Comparison of ENCODE assay signal across 8 cellular contexts in genomic region chr5:119274767-119275130, GRCh38.
A peak's percentile ranks its signal among the peaks of the same experiment; 100 is the strongest.
DNase-seq lines count a peak whose midpoint lies in the region; ATAC-seq and TF ChIP-seq lines count a peak whose summit lies in the region.

No MANE protein-coding gene starts in this region.

- CTCF ChIA-PET in activated CD4-positive, alpha-beta T cell treated with anti-CD3 and anti-CD28 coated beads for 36 hours (lab: Charles Lee), result interaction anchor here (0.7 to 2.8 kb wide), 17 partner anchors 9 to 194 kb away, joined by 3 to 12 read pairs (median 4); no protein-coding TSS in a partner anchor
- CTCF ChIA-PET in activated CD8-positive, alpha-beta T cell treated with anti-CD3 and anti-CD28 coated beads for 36 hours (lab: Charles Lee), result interaction anchor here (0.8 to 3.7 kb wide), 12 partner anchors 9 to 287 kb away, joined by 3 to 22 read pairs (median 4); partner anchors contain the start of genes DMXL1 and DTWD2

- no peaks in the 10 kb centered on the region for H3K27me3 Mint-ChIP-seq in activated CD4-positive, alpha-beta T cell treated with anti-CD3 and anti-CD28 coated beads for 36 hours
- no peaks in the 10 kb centered on the region for H3K27me3 Mint-ChIP-seq in activated CD8-positive, alpha-beta T cell treated with anti-CD3 and anti-CD28 coated beads for 36 hours

- DNase-seq in activated CD4-positive, alpha-beta T cell treated with anti-CD3 and anti-CD28 coated beads for 36 hours, result no peak
- no peak for DNase-seq in activated CD4-positive, alpha-beta T cell treated with anti-CD3 and anti-CD28 coated beads, Interleukin-2, amount 50 U/mL, for 4 hours
- DNase-seq in activated CD8-positive, alpha-beta T cell treated with anti-CD3 and anti-CD28 coated beads for 36 hours, result no peak
- DNase-seq in lower lobe of right lung (no peak), iPS-NIHi11 (ENCODE audit: low spot score) (no peak), SHP77 (lab: John Stamatoyannopoulos, UW) (no peak)

- no peak overlapping the region for H3K4me3 ChIP-seq in lower lobe of right lung

- peak overlapping the region; percentile 96 for H3K4me3 Mint-ChIP-seq in activated CD4-positive, alpha-beta T cell treated with anti-CD3 and anti-CD28 coated beads for 36 hours
- peak overlapping the region; percentile 95 for H3K4me3 Mint-ChIP-seq in activated CD8-positive, alpha-beta T cell treated with anti-CD3 and anti-CD28 coated beads for 36 hours

- H3K4me1 Mint-ChIP-seq in activated CD4-positive, alpha-beta T cell treated with anti-CD3 and anti-CD28 coated beads for 36 hours, result peaks cover 87% of the 10 kb centered on the region
- H3K4me1 Mint-ChIP-seq in activated CD8-positive, alpha-beta T cell treated with anti-CD3 and anti-CD28 coated beads for 36 hours (ENCODE audit: low read depth), result peaks cover 87% of the 10 kb centered on the region

- no peaks in the 10 kb centered on the region for H3K36me3 ChIP-seq in lower lobe of right lung

- peak; percentile 65 for ATAC-seq in activated CD4-positive, alpha-beta T cell treated with anti-CD3 and anti-CD28 coated beads for 36 hours
- ATAC-seq in HG03103 (IDR thresholded peaks at IDR 0.05; ENCODE audit: low read depth, unreplicated experiment) (peak; percentile 40), lower lobe of right lung (no peak), HG03139 (IDR thresholded peaks at IDR 0.05; ENCODE audit: unreplicated experiment) (no peak)
- peak; percentile 67 for ATAC-seq in activated CD8-positive, alpha-beta T cell treated with anti-CD3 and anti-CD28 coated beads for 36 hours

- no peak for TF ChIP-seq CTCF in activated CD8-positive, alpha-beta T cell treated with anti-CD3 and anti-CD28 coated beads for 36 hours (IDR thresholded peaks at IDR 0.05)
- no peak for TF ChIP-seq CTCF in lower lobe of right lung (IDR thresholded peaks at IDR 0.05)

- peak overlapping the region; percentile 96 for H3K27ac Mint-ChIP-seq in activated CD4-positive, alpha-beta T cell treated with anti-CD3 and anti-CD28 coated beads for 36 hours
- peak overlapping the region; percentile 92 for H3K27ac Mint-ChIP-seq in activated CD8-positive, alpha-beta T cell treated with anti-CD3 and anti-CD28 coated beads for 36 hours

- H3K36me3 Mint-ChIP-seq in activated CD4-positive, alpha-beta T cell treated with anti-CD3 and anti-CD28 coated beads for 36 hours (ENCODE audit: low read depth), result peaks cover 61% of the 10 kb centered on the region
- peaks cover 70% of the 10 kb centered on the region for H3K36me3 Mint-ChIP-seq in activated CD8-positive, alpha-beta T cell treated with anti-CD3 and anti-CD28 coated beads for 36 hours (ENCODE audit: low read depth)

- H3K27ac ChIP-seq in lower lobe of right lung, result peak overlapping the region; percentile 19

- H3K4me1 ChIP-seq in lower lobe of right lung, result peaks cover 62% of the 10 kb centered on the region

- H3K9me3 ChIP-seq in lower lobe of right lung, result no peaks in the 10 kb centered on the region

- POLR2A ChIA-PET in activated CD4-positive, alpha-beta T cell treated with anti-CD3 and anti-CD28 coated beads for 36 hours (lab: Charles Lee), result interaction anchor here (0.8 to 1.6 kb wide), 5 partner anchors 11 to 90 kb away, joined by 3 to 6 read pairs (median 5); no protein-coding TSS in a partner anchor
- POLR2A ChIA-PET in activated CD8-positive, alpha-beta T cell treated with anti-CD3 and anti-CD28 coated beads for 36 hours (lab: Charles Lee), result interaction anchor here (0.7 to 2.0 kb wide), 11 partner anchors 8 to 203 kb away, joined by 3 to 6 read pairs (median 3); no protein-coding TSS in a partner anchor

- intact Hi-C loops in activated CD4-positive, alpha-beta T cell treated with anti-CD3 and anti-CD28 coated beads for 36 hours (cut with DNase I, micrococcal nuclease), result loop anchor here (1.0 to 5.0 kb wide), 10 partner anchors 14 to 138 kb away; no protein-coding TSS in a partner anchor
- intact Hi-C loops in activated CD8-positive, alpha-beta T cell treated with anti-CD3 and anti-CD28 coated beads for 36 hours (cut with micrococcal nuclease), result loop anchor here (5.0 kb wide), 3 partner anchors 53 to 138 kb away; no protein-coding TSS in a partner anchor
- intact Hi-C loops in lower lobe of right lung (cut with DNase I), result no loop called here

- no peaks in the 10 kb centered on the region for H3K9me3 Mint-ChIP-seq in activated CD4-positive, alpha-beta T cell treated with anti-CD3 and anti-CD28 coated beads for 36 hours (ENCODE audit: low read depth)
- no peaks in the 10 kb centered on the region for H3K9me3 Mint-ChIP-seq in activated CD8-positive, alpha-beta T cell treated with anti-CD3 and anti-CD28 coated beads for 36 hours

- H3K27me3 ChIP-seq in lower lobe of right lung (ENCODE audit: low read depth), result no peaks in the 10 kb centered on the region

Comparison
In these comparisons a context has a peak if more than half of its experiments do, and no peak if none do; other contexts are left out.
1. ATAC-seq: peak in activated CD4-positive, alpha-beta T cell treated with anti-CD3 and anti-CD28 coated beads for 36 hours (single experiment), HG03103 (single experiment) and activated CD8-positive, alpha-beta T cell treated with anti-CD3 and anti-CD28 coated beads for 36 hours (single experiment); none in lower lobe of right lung (0 of 2) and HG03139 (single experiment).